20 cellular contexts compared by ENCODE assay signal in the genomic region with DNA sequence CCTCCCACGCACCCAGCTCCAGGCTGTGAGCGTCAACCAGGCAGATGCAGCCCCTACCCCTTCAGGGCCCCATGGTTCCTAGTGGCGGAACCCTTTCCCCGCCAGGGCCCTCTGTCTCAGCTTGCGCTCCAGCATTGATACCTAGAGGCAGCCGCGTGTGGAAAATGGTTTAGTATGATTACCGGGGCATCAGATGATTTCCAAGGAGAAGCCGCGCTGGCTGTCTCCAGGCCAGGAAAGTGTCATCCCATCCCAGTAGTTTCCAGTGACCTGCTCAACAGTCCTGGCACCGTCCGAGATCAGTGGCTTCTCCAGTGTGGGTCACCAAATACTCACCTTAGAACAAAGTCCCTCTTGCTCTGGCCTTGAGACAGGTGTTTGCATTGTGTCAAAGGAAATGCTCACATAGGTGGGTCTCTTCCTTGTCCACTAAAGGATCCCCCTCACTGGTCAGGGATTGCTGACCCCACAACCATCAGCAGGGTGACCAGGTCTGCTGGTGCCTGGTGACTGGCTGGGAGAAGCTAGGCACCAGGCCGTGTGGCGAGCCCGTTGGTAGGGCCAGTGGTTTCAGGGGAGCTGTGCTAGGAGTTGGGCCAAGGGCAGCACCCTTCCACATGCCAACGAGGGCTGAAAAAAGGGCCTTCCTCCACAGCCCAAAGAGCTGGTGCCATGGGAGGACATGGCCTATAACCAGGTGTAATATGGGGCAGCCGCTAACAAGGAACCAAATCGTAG.
DNase-seq lines count a peak whose midpoint lies in the region; ATAC-seq and TF ChIP-seq lines count a peak whose summit lies in the region.
"Had no signal": no experiment of that assay in that cellular context is flagged by ENCODE, and none has a peak within 500 bp of the region (broad histone marks: within the 10 kb centered on the region; RNA-seq: fewer than 3 reads in every experiment).

No MANE protein-coding gene starts in this region.

- in situ Hi-C loops in GM13976 (cut with MboI; ENCODE audit: low sequenced_read_pairs, unreplicated experiment): no loop called here

- DNase-seq in AG08395 (ENCODE audit: low spot score): peak; percentile 0
- peak; percentile 3 for DNase-seq in GM20000 (ENCODE audit: low spot score)
- DNase-seq in left lobe of liver (ENCODE audit: low spot score): peak; percentile 33
- peak; percentile 6 for DNase-seq in stimulated activated CD8-positive, alpha-beta memory T cell treated with anti-CD3 and anti-CD28 coated beads, Interleukin-4, amount 100 ng/mL, for 48 hours
- DNase-seq in Calu3: no peak
- no peak for DNase-seq in GM13976 (ENCODE audit: low spot score)
- DNase-seq: BE2C; GM23248; KG1; NCI-H1092 treated with DMSO at 0.1 percent for 48 hours; NCI-H1694; NCI-H2107; NCI-H226; NCI-H526 treated with DMSO at 0.1 percent for 48 hours; NK-92 treated with Interleukin-12 subunit alpha and Interleukin-12 subunit beta, amount 100 ng/mL, for 24 hours; OCI-M1 had no signal

- peaks cover 3% of the 10 kb centered on the region for H3K9me3 Mint-ChIP-seq in Calu3 (ENCODE audit: low read depth, unreplicated experiment)

- TF ChIP-seq CTCF in GM20000 (IDR thresholded peaks at IDR 0.05; ENCODE audit: extremely low read depth, missing control alignments) (no peak), Calu3 (IDR thresholded peaks at IDR 0.05; ENCODE audit: unreplicated experiment) (no peak), GM13976 (IDR thresholded peaks at IDR 0.05; ENCODE audit: borderline replicate concordance, control extremely low read depth, extremely low read depth, insufficient read depth, missing control alignments) (no peak)

- H3K4me3 Mint-ChIP-seq in Calu3 (ENCODE audit: low read depth, unreplicated experiment): no peak overlapping the region
- H3K4me3 Mint-ChIP-seq: CD8-positive, alpha-beta T cell had no signal

- H3K27ac Mint-ChIP-seq in Calu3 (ENCODE audit: unreplicated experiment): no peak overlapping the region
- H3K27ac Mint-ChIP-seq: CD8-positive, alpha-beta T cell had no signal

- intact Hi-C loops in Calu3 (cut with micrococcal nuclease; ENCODE audit: unreplicated experiment): no loop called here

- H3K36me3 Mint-ChIP-seq in Calu3 (ENCODE audit: insufficient read depth, unreplicated experiment): no peaks in the 10 kb centered on the region
- H3K36me3 Mint-ChIP-seq: CD8-positive, alpha-beta T cell had no signal

- no peak for ATAC-seq in left lobe of liver
- ATAC-seq in HG02885 (IDR thresholded peaks at IDR 0.05; ENCODE audit: poor library complexity, unreplicated experiment): no peak
- ATAC-seq in HG02852 (IDR thresholded peaks at IDR 0.05; ENCODE audit: unreplicated experiment): no peak
- ATAC-seq: A549; CD8-positive, alpha-beta T cell had no signal

- no peaks in the 10 kb centered on the region for H3K4me1 Mint-ChIP-seq in Calu3 (ENCODE audit: low read depth, unreplicated experiment)

- CTCF ChIA-PET in Calu3 (lab: Charles Lee): no interaction called here

- H3K27me3 Mint-ChIP-seq in Calu3 (ENCODE audit: unreplicated experiment): no peaks in the 10 kb centered on the region

- BruUV-seq in Calu3 (replicated peaks; lab: Mats Ljungman, UMichigan): no TSS peak

Comparison
In these comparisons a context has a peak if more than half of its experiments do, and no peak if none do; other contexts are left out.
1. DNase-seq: peak in AG08395 (single experiment), GM20000 (single experiment), left lobe of liver (single experiment) and stimulated activated CD8-positive, alpha-beta memory T cell treated with anti-CD3 and anti-CD28 coated beads, Interleukin-4, amount 100 ng/mL, for 48 hours (single experiment); none in Calu3 (single experiment) and GM13976 (single experiment).